Comparison of ENCODE assay signal across 8 cellular contexts in the genomic region with DNA sequence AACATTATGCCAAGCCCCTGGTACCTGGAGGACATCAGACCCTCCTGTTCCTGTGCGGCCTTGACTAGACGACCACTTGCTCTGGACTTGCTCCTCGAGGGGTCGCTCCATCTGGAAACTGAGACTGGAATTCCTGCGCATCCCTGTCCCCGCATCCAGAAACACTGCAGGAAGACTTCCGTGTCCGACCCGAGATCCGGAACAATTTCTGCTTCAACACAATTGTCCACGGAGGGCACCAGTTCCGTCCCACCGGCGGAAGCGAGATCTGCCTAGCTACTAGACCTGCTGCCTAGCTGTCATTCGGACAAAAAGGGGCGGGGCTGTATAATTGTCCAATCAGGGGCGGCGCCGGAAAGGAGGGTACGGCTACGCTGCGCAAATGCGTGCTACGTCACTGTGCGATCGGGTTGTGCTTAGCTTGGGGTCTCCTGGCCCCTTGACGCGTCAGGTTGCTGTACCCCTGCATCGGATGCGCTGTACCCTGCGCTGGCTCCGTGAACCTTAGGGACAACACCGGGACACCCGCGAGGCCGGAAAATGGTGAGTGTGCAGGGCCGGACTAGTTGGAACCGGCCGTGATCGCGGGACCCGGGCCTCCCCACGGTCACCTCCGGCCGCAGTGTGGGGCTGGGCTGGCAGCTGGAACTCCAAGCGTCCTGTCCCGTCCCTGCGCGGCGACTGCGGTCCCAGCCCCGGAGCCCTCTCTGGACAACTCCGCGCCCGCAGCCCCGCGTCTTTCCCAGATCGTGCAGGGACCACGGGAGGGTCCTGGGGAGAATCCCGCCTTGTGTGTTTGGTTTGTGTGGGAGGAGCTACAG.
DNase-seq lines count a peak whose midpoint lies in the region; ATAC-seq and TF ChIP-seq lines count a peak whose summit lies in the region.

A gene (minus strand): TSS at position 274 of the 821 bp plus-strand sequence. CDS start 133 bp downstream, at position 141.
A gene (plus strand): TSS at position 381 of the 821 bp plus-strand sequence. CDS start 160 bp downstream, at position 541.

- peak; percentile 75 for ATAC-seq in HG03432 (IDR thresholded peaks at IDR 0.05; ENCODE audit: unreplicated experiment)

- TF ChIP-seq POLR2A in GM19099 (IDR thresholded peaks at IDR 0.05; ENCODE audit: extremely low read depth, insufficient read length, low read depth): peak; percentile 92

- DNase-seq in AG20443 (ENCODE audit: low spot score): peak; percentile 98
- DNase-seq in NCI-H510A (lab: John Stamatoyannopoulos, UW): peak; percentile 96
- DNase-seq in activated CD4-positive, CD25-positive, alpha-beta regulatory T cell treated with anti-CD3 and anti-CD28 coated beads, Interleukin-2, amount 50 U/mL, for 72 hours: peak; percentile 94
- DNase-seq in cerebellar nuclear complex (lab: John Stamatoyannopoulos, UW): peak; percentile 80 to 97
- DNase-seq in islet precursor cell: peak; percentile 99
- peak; percentile 94 for DNase-seq in stimulated activated CD4-positive, alpha-beta T cell treated with anti-CD3 and anti-CD28 coated beads, Interleukin-12 subunit alpha, Interleukin-12 subunit beta, amount 100 ng/mL, for 4 hours

Comparison
In these comparisons a context has a peak if more than half of its experiments do, and no peak if none do; other contexts are left out.
1. Peak in every context shown above with its lines: DNase-seq and ATAC-seq.